Comparison of ENCODE assay signal across 8 cellular contexts in genomic region chr9:128339761-128340690, GRCh38. TPM values are rescaled to one million over a fixed set of nuclear protein-coding genes. Genes with fewer than 3 reads are reported as not detected.
DNase-seq lines count a peak whose midpoint lies in the region; ATAC-seq lines count a peak whose summit lies in the region.

SLC27A4 (plus strand) TSS chr9:128340527; CDS start chr9:128343133, 2,606 bp downstream.

- no peaks in the 10 kb centered on the region for H3K27me3 ChIP-seq in layer of hippocampus (ENCODE audit: control insufficient read depth, insufficient read depth, low read length)

- H3K27ac ChIP-seq in cingulate gyrus (ENCODE audit: low read depth, low read length) = peak within 1 kb of the TSS; percentile 47
- peak within 1 kb of the TSS; percentile 46 for H3K27ac ChIP-seq in layer of hippocampus (ENCODE audit: low read depth, low read length)

- ATAC-seq in GM18517 (IDR thresholded peaks at IDR 0.05; ENCODE audit: unreplicated experiment) (peak; percentile 44), HG03066 (IDR thresholded peaks at IDR 0.05; ENCODE audit: low read depth, unreplicated experiment) (peak; percentile 78)

- DNase-seq in A172 (ENCODE audit: low spot score) (peak; percentile 90), NCI-H460 (ENCODE audit: extremely low read depth, low read depth) (peak; percentile 80)
- peak; percentile 72 to 76 for DNase-seq in activated CD4-positive, alpha-beta T cell treated with anti-CD3 and anti-CD28 coated beads for 4 hours
- peak; percentile 63 to 77 for DNase-seq in stimulated activated CD4-positive, alpha-beta T cell treated with anti-CD3 and anti-CD28 coated beads, Interleukin-1b, Interleukin-23, amount 100 ng/mL, for 4 hours (ENCODE audit: low read depth in 2 of 2)

RNA-seq across cellular contexts. Expression of gene SLC27A4, which starts in this region (rescaled TPM):
- total RNA-seq in A172 (2014; rRNA removed; shearing (Covaris generic)) = 50.1 and 51.6 TPM in 2 replicates
- 27.1 and 29.8 TPM in 2 replicates for total RNA-seq in NCI-H460 (2014; rRNA removed; shearing (Covaris generic))
- polyA plus RNA-seq in NCI-H460 (2014; cell fraction: nucleus; rRNA removed) = 40.7 and 47.6 TPM in 2 replicates

Comparison
In these comparisons a context has a peak if more than half of its experiments do, and no peak if none do; other contexts are left out.
1. Peak in every context shown above with its lines: DNase-seq, ATAC-seq and H3K27ac ChIP-seq.